ENCODE assay signal across 16 cellular contexts in genomic region chr6:44028767-44029166, GRCh38.
DNase-seq lines count a peak whose midpoint lies in the region; ATAC-seq and TF ChIP-seq lines count a peak whose summit lies in the region.
"Had no signal": no experiment of that assay in that cellular context is flagged by ENCODE, and none has a peak within 500 bp of the region (broad histone marks: within the 10 kb centered on the region; RNA-seq: fewer than 3 reads in every experiment).

No MANE protein-coding gene starts in this region.

- H2BK15ac ChIP-seq in mesenchymal stem cell (ENCODE audit: low read depth, poor library complexity, severe bottlenecking), result no peak overlapping the region

- H3K18ac ChIP-seq in mesenchymal stem cell (ENCODE audit: low read depth in 1 of 2, low read length in 2 of 2), result no peak overlapping the region

- POLR2A ChIA-PET in HEK293T (lab: Yijun Ruan, JAX), result no interaction called here

- no peak overlapping the region for H3K4ac ChIP-seq in mesenchymal stem cell (ENCODE audit: low read depth in 1 of 2, low read length in 2 of 2)

- TF ChIP-seq CTCF in AG10803 (conservative IDR thresholded peaks at IDR 0.05; ENCODE audit: low read length) (peak; percentile 41), mammary epithelial cell (conservative IDR thresholded peaks at IDR 0.05 in 1 of 2, IDR thresholded peaks at IDR 0.05 in 1 of 2; ENCODE audit: extremely low read depth in 1 of 2, insufficient read depth in 1 of 2, low read depth in 1 of 2, low read length in 2 of 2) (no peak), coronary artery (IDR thresholded peaks at IDR 0.05) (no peak), GM20000 (IDR thresholded peaks at IDR 0.05; ENCODE audit: extremely low read depth, missing control alignments) (no peak)

- CTCF ChIA-PET in HEK293T (lab: Yijun Ruan, JAX) (no interaction called here), mammary epithelial cell (lab: Charles Lee; ENCODE audit: low non-redundant PET) (no interaction called here)

- H2BK5ac ChIP-seq in mesenchymal stem cell (ENCODE audit: low read depth, low read length, poor library complexity, severe bottlenecking), result no peak overlapping the region

- no peak overlapping the region for H2BK120ac ChIP-seq in mesenchymal stem cell (ENCODE audit: low read depth, low read length)

- no peaks in the 10 kb centered on the region for H4K20me1 ChIP-seq in mammary epithelial cell (ENCODE audit: insufficient read depth, low read length)

- no peak overlapping the region for H3K23ac ChIP-seq in mesenchymal stem cell (ENCODE audit: low read length in 2 of 2)

- H3K4me2 ChIP-seq in mammary epithelial cell (ENCODE audit: insufficient read depth, low read depth, low read length) (no peak overlapping the region), mesenchymal stem cell (ENCODE audit: low read length, poor library complexity, severe bottlenecking) (no peak overlapping the region)

- 80% methylated on average over 1 of the region's 1 CpG for WGBS in mammary epithelial cell (ENCODE audit: low coverage, missing lambda C conversion rate)
- no CpG with 5 or more reads among the region's 1 CpG for WGBS in mesenchymal stem cell

- H3K9ac ChIP-seq in mammary epithelial cell (ENCODE audit: insufficient read depth, low read length) (no peak overlapping the region), mesenchymal stem cell (ENCODE audit: low read length) (peak overlapping the region; percentile 49)

- H3K79me2 ChIP-seq in mammary epithelial cell (ENCODE audit: insufficient read depth, low read length), result no peaks in the 10 kb centered on the region

- no TSS peak for BruUV-seq in mammary epithelial cell (replicated peaks; lab: Mats Ljungman, UMichigan)

- H3K36me3 ChIP-seq in mammary epithelial cell (ENCODE audit: insufficient read depth, low read length) (no peaks in the 10 kb centered on the region), mesenchymal stem cell (ENCODE audit: control insufficient read depth in 1 of 2, insufficient read depth in 2 of 2, low read depth in 1 of 2, low read length in 2 of 2) (no peaks in the 10 kb centered on the region)
- H3K36me3 ChIP-seq: pancreas had no signal

- ATAC-seq in GM19463 (IDR thresholded peaks at IDR 0.05; ENCODE audit: unreplicated experiment), result no peak
- ATAC-seq: pancreas had no signal

- no peak overlapping the region for H4K91ac ChIP-seq in mesenchymal stem cell (ENCODE audit: low read length)

- intact Hi-C loops in mammary epithelial cell (cut with micrococcal nuclease), result no loop called here

- no peak overlapping the region for H2AK5ac ChIP-seq in mesenchymal stem cell (ENCODE audit: low read length, severe bottlenecking)

- no peaks in the 10 kb centered on the region for H3K79me1 ChIP-seq in mesenchymal stem cell (replicated peaks; ENCODE audit: low read length, poor library complexity, severe bottlenecking)

- no peak overlapping the region for H4K8ac ChIP-seq in mesenchymal stem cell (ENCODE audit: low read length)

- H3K9me3 ChIP-seq in mammary epithelial cell (replicated peaks; ENCODE audit: insufficient read depth, low read length), result no peaks in the 10 kb centered on the region
- no peaks in the 10 kb centered on the region for H3K9me3 ChIP-seq in mesenchymal stem cell (ENCODE audit: control insufficient read depth, low read length)
- H3K9me3 ChIP-seq: pancreas had no signal

- no peak overlapping the region for H3K4me3 ChIP-seq in AG10803 (ENCODE audit: low read length)
- no peak overlapping the region for H3K4me3 ChIP-seq in mammary epithelial cell (replicated peaks in 1 of 3; ENCODE audit: insufficient read depth in 1 of 3, low read depth in 2 of 3, low read length in 3 of 3)
- H3K4me3 ChIP-seq in mesenchymal stem cell (ENCODE audit: insufficient read depth in 1 of 2, low read depth in 1 of 2, low read length in 2 of 2), result no peak overlapping the region
- H3K4me3 ChIP-seq in coronary artery, result no peak overlapping the region
- H3K4me3 ChIP-seq: lung, pancreas had no signal

- dilution Hi-C loops in mammary epithelial cell (cut with HindIII; ENCODE audit: low sequenced_read_pairs), result no loop called here

- no peak overlapping the region for H3K14ac ChIP-seq in mesenchymal stem cell (ENCODE audit: low read length in 2 of 2)

- DNase-seq in AG10803 (ENCODE audit: low read depth), result no peak
- DNase-seq in HEK293T (ENCODE audit: extremely low spot score), result no peak
- DNase-seq in mammary epithelial cell, result peak; percentile 28
- DNase-seq in mesenchymal stem cell, result no peak
- no peak for DNase-seq in coronary artery (ENCODE audit: low spot score)
- no peak for DNase-seq in GM20000 (ENCODE audit: low spot score)
- no peak for DNase-seq in activated CD4-positive, alpha-beta T cell treated with anti-CD3 and anti-CD28 coated beads for 48 hours
- DNase-seq: activated B cell treated with CpG ODN at 0.5 μM for 24 hours; activated T-cell treated with anti-CD3 and anti-CD28 coated beads for 4 hours; aorta; CD4-positive, alpha-beta memory T cell; NCI-H1092; NCI-H748 treated with DMSO at 0.1 percent for 48 hours had no signal

- H3K27me3 ChIP-seq in mammary epithelial cell (ENCODE audit: insufficient read depth, low read length), result no peaks in the 10 kb centered on the region
- no peaks in the 10 kb centered on the region for H3K27me3 ChIP-seq in mesenchymal stem cell (ENCODE audit: control insufficient read depth in 1 of 2, insufficient read depth in 1 of 2, low read length in 2 of 2)
- H3K27me3 ChIP-seq: pancreas had no signal

- H2BK12ac ChIP-seq in mesenchymal stem cell (ENCODE audit: low read length in 2 of 2), result no peak overlapping the region

- H2AFZ ChIP-seq in mammary epithelial cell (ENCODE audit: low read depth, low read length) (no peak overlapping the region), mesenchymal stem cell (ENCODE audit: low read depth, low read length) (no peak overlapping the region)

- in situ Hi-C loops in mammary epithelial cell (cut with MboI; ENCODE audit: low sequenced_read_pairs in 2 of 2), result no loop called here

- H3K27ac ChIP-seq in mammary epithelial cell (ENCODE audit: insufficient read depth, low read depth, low read length) (no peak overlapping the region), mesenchymal stem cell (ENCODE audit: low read length, poor library complexity, severe bottlenecking) (no peak overlapping the region), coronary artery (no peak overlapping the region)
- H3K27ac ChIP-seq: pancreas had no signal

- peaks cover 16% of the 10 kb centered on the region for H3K4me1 ChIP-seq in mammary epithelial cell (ENCODE audit: insufficient read depth, low read length)
- H3K4me1 ChIP-seq in mesenchymal stem cell (ENCODE audit: control insufficient read depth, insufficient read depth, low read depth, low read length), result peaks cover under 1% of the 10 kb centered on the region
- H3K4me1 ChIP-seq: pancreas had no signal

TF ChIP-seq in HEK293T, 16 proteins besides CTCF, POLR2A, EP300 and RAD21:
- TF ChIP-seq ZNF384 (IDR thresholded peaks at IDR 0.05), result no peak
- TF ChIP-seq, protein P1, sequence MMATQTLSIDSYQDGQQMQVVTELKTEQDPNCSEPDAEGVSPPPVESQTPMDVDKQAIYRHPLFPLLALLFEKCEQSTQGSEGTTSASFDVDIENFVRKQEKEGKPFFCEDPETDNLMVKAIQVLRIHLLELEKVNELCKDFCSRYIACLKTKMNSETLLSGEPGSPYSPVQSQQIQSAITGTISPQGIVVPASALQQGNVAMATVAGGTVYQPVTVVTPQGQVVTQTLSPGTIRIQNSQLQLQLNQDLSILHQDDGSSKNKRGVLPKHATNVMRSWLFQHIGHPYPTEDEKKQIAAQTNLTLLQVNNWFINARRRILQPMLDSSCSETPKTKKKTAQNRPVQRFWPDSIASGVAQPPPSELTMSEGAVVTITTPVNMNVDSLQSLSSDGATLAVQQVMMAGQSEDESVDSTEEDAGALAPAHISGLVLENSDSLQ (IDR thresholded peaks at IDR 0.05), result 0 out of 2 replicates have a peak, but pooled peaks have one; percentile 27
